8 cellular contexts compared by ENCODE assay signal in the genomic region with DNA sequence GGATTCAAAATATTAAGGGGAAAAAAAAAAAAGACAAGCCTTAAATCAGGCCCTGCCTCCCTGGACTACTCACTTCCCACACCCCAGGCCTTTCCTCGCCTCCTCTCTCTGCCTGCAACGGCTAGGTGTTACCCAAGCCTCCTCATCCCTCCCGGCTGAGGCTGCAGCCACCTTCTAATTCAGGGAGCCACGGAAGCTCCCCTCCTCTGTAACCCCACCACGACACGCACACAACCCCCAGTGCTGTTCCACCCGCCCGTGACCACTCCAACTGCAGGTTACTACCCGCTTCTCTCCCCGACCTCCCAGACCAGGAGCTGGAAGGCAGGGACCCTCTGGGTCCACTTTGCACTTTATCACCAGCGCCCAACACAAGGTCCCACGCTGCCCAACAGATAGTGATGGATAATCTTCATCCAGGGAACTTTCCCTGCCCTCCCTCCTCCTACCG. TPM values are rescaled to one million over a fixed set of nuclear protein-coding genes. Genes with fewer than 3 reads are reported as not detected.
DNase-seq lines count a peak whose midpoint lies in the region; ATAC-seq and TF ChIP-seq lines count a peak whose summit lies in the region.

No MANE protein-coding gene starts in this region.

- TF ChIP-seq CTCF in fibroblast of the aortic adventitia (IDR thresholded peaks at IDR 0.05; ENCODE audit: insufficient read depth, low read length) (no peak), sigmoid colon (IDR thresholded peaks at IDR 0.05) (no peak)

- no peak for TF ChIP-seq EP300 in sigmoid colon (IDR thresholded peaks at IDR 0.05)

- H3K27ac ChIP-seq in sigmoid colon = peak overlapping the region; percentile 54 to 86 (median 76)

- TF ChIP-seq POLR2A in sigmoid colon (IDR thresholded peaks at IDR 0.05) = no peak

- WGBS in sigmoid colon, 2 donors = 47 to 57% methylated on average over 13 of the region's 13 CpGs

- H3K4me3 ChIP-seq in fibroblast of the aortic adventitia (ENCODE audit: low read depth, low read length) (peak overlapping the region; percentile 78), sigmoid colon (peak overlapping the region; percentile 63 to 92 (median 76))

- intact Hi-C loops in sigmoid colon (cut with DNase I) = no loop called here

- no peaks in the 10 kb centered on the region for H3K27me3 ChIP-seq in sigmoid colon

- in situ Hi-C loops in KBM-7 (cut with MboI; ENCODE audit: low pct_unique_long_range_greater_than_20kb, low sequenced_read_pairs) = no loop called here

- no peaks in the 10 kb centered on the region for H3K36me3 ChIP-seq in sigmoid colon

- no peaks in the 10 kb centered on the region for H3K9me3 ChIP-seq in sigmoid colon

- DNase-seq in GM03348 (ENCODE audit: low spot score) (peak; percentile 69), fibroblast of the aortic adventitia (ENCODE audit: low read depth) (peak; percentile 70), sigmoid colon (peak; percentile 51), DMS114 treated with DMSO at 0.1 percent for 48 hours (lab: John Stamatoyannopoulos, UW; ENCODE audit: unreplicated experiment) (no peak), KBM-7 (no peak), DMS53 treated with DMSO at 0.1 percent for 48 hours (lab: John Stamatoyannopoulos, UW; ENCODE audit: unreplicated experiment) (no peak)

- ATAC-seq in SK-N-SH treated with all-trans-retinoic acid at 6 μM for 48 hours (peak; percentile 23), HG03039 (IDR thresholded peaks at IDR 0.05; ENCODE audit: unreplicated experiment) (no peak)

- peaks cover 0 to 20% (median 14%) of the 10 kb centered on the region in 4 donors for H3K4me1 ChIP-seq in sigmoid colon

TF ChIP-seq in SK-N-SH treated with all-trans-retinoic acid at 6 μM for 48 hours, 23 proteins besides CTCF, POLR2A, EP300 and RAD21:
- TF ChIP-seq BACH2 (CRISPR knock-in tag; IDR thresholded peaks at IDR 0.05; ENCODE audit: borderline replicate concordance) (no peak), TCF4 (CRISPR knock-in tag; IDR thresholded peaks at IDR 0.05; ENCODE audit: borderline replicate concordance) (no peak), SNAI2 (CRISPR knock-in tag; IDR thresholded peaks at IDR 0.05) (no peak), ZNF565 (CRISPR knock-in tag; conservative IDR thresholded peaks at IDR 0.05; ENCODE audit: low read depth) (no peak), ZNF8 (CRISPR knock-in tag; IDR thresholded peaks at IDR 0.05) (no peak), RARB (CRISPR knock-in tag; IDR thresholded peaks at IDR 0.05) (no peak), ESRRG (CRISPR knock-in tag; IDR thresholded peaks at IDR 0.05) (no peak), ZFP3 (CRISPR knock-in tag; IDR thresholded peaks at IDR 0.05) (no peak), ISL1 (CRISPR knock-in tag; IDR thresholded peaks at IDR 0.05) (no peak), TOX (CRISPR knock-in tag; IDR thresholded peaks at IDR 0.05; ENCODE audit: borderline replicate concordance) (no peak), ARNTL (CRISPR knock-in tag; IDR thresholded peaks at IDR 0.05; ENCODE audit: borderline replicate concordance, low read depth) (no peak)
- TF ChIP-seq, protein P1, sequence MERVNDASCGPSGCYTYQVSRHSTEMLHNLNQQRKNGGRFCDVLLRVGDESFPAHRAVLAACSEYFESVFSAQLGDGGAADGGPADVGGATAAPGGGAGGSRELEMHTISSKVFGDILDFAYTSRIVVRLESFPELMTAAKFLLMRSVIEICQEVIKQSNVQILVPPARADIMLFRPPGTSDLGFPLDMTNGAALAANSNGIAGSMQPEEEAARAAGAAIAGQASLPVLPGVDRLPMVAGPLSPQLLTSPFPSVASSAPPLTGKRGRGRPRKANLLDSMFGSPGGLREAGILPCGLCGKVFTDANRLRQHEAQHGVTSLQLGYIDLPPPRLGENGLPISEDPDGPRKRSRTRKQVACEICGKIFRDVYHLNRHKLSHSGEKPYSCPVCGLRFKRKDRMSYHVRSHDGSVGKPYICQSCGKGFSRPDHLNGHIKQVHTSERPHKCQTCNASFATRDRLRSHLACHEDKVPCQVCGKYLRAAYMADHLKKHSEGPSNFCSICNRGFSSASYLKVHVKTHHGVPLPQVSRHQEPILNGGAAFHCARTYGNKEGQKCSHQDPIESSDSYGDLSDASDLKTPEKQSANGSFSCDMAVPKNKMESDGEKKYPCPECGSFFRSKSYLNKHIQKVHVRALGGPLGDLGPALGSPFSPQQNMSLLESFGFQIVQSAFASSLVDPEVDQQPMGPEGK (CRISPR knock-in tag; IDR thresholded peaks at IDR 0.05; ENCODE audit: borderline replicate concordance) = no peak
- TF ChIP-seq, protein P2, sequence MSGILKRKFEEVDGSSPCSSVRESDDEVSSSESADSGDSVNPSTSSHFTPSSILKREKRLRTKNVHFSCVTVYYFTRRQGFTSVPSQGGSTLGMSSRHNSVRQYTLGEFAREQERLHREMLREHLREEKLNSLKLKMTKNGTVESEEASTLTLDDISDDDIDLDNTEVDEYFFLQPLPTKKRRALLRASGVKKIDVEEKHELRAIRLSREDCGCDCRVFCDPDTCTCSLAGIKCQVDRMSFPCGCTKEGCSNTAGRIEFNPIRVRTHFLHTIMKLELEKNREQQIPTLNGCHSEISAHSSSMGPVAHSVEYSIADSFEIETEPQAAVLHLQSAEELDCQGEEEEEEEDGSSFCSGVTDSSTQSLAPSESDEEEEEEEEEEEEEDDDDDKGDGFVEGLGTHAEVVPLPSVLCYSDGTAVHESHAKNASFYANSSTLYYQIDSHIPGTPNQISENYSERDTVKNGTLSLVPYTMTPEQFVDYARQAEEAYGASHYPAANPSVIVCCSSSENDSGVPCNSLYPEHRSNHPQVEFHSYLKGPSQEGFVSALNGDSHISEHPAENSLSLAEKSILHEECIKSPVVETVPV (CRISPR knock-in tag; IDR thresholded peaks at IDR 0.05) = no peak

RNA-seq across cellular contexts. Expression of gene KIF7, which starts 0.9 kb away (rescaled TPM):
- total RNA-seq in fibroblast of the aortic adventitia (ENCODE audit: low replicate concordance) (10.6 and 22.1 TPM in 2 replicates), sigmoid colon (10 to 100 TPM in 1 of 4 donors, 1 to 10 TPM in 3; 5.4 to 15.2 (median 7.1) TPM)
- 1 to 10 TPM in 1 of 3 donors, under 1 TPM in 2; 0.46 to 1.9 (median 0.60) TPM for polyA plus RNA-seq in sigmoid colon

RNA-seq across cellular contexts. Expression of gene PLIN1, which starts 24.8 kb away (rescaled TPM):
- total RNA-seq in fibroblast of the aortic adventitia (ENCODE audit: low replicate concordance) = 0.27 and 0.41 TPM in 2 replicates
- total RNA-seq in sigmoid colon = 10 to 100 TPM in 1 of 4 donors, 1 to 10 TPM in 2, under 1 TPM in 1; 0.95 to 49.6 (median 1.6) TPM
- polyA plus RNA-seq in sigmoid colon = 10 to 100 TPM in 1 of 3 donors, 1 to 10 TPM in 2; 1.2 to 16.9 (median 4.8) TPM

RNA-seq across cellular contexts. Expression of gene PEX11A, which starts 36.2 kb away (rescaled TPM):
- 8.7 and 13.0 TPM in 2 replicates for total RNA-seq in fibroblast of the aortic adventitia (ENCODE audit: low replicate concordance)
- total RNA-seq in sigmoid colon = 10 to 100 TPM; 11.1 to 16.5 (median 13.3) TPM
- polyA plus RNA-seq in sigmoid colon = 10 to 100 TPM; 12.4 to 18.6 (median 18.3) TPM

RNA-seq across cellular contexts. Expression of gene WDR93, which starts 36.3 kb away (rescaled TPM):
- 0.09 and 0.49 TPM in 2 replicates for total RNA-seq in fibroblast of the aortic adventitia (ENCODE audit: low replicate concordance)
- total RNA-seq in sigmoid colon = 1 to 10 TPM in 1 of 4 donors, not detected in 3; 1.1 TPM
- under 1 TPM in 1 of 3 donors, not detected in 2; 0.04 TPM for polyA plus RNA-seq in sigmoid colon

Comparison
In these comparisons a context has a peak if more than half of its experiments do, and no peak if none do; other contexts are left out.
1. DNase-seq: peak in GM03348 (single experiment), fibroblast of the aortic adventitia (single experiment) and sigmoid colon (single experiment); none in DMS114 treated with DMSO at 0.1 percent for 48 hours (single experiment), KBM-7 (single experiment) and DMS53 treated with DMSO at 0.1 percent for 48 hours (single experiment).